ENCODE assay signal across 23 cellular contexts in the genomic region with DNA sequence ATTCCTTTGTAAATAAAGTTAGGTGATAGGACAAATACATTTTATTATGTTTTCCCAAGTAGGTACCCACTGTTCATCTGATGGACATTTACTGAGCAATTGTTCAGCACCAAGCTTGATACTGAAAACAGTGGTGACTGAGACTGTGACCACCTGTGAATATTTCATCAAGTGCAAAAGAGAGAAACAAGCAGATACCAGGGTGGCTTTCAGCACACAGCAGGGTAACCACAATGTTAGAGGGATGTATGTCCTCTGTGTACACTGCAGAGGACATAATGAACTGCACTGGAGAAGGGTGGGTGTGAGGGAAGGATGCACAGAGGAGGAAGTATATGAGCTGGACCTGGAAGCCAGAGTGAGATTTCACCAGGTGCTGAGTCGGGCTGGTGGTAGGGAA.
DNase-seq lines count a peak whose midpoint lies in the region; ATAC-seq, FAIRE-seq and TF ChIP-seq lines count a peak whose summit lies in the region.
"Had no signal": no experiment of that assay in that cellular context is flagged by ENCODE, and none has a peak within 500 bp of the region (broad histone marks: within the 10 kb centered on the region; RNA-seq: fewer than 3 reads in every experiment).

No MANE protein-coding gene starts in this region.

- no peak overlapping the region for H3K9ac ChIP-seq in astrocyte (ENCODE audit: low read length)
- no peak overlapping the region for H3K9ac ChIP-seq in Karpas-422 (ENCODE audit: low read length)

- H3K4me1 Mint-ChIP-seq in astrocyte (ENCODE audit: low read depth, unreplicated experiment): peaks cover 18% of the 10 kb centered on the region

- H3K9me3 ChIP-seq in astrocyte (ENCODE audit: insufficient read depth, low read depth, low read length) (no peaks in the 10 kb centered on the region), Karpas-422 (ENCODE audit: low read length) (no peaks in the 10 kb centered on the region)
- H3K9me3 ChIP-seq: A549, Caco-2 had no signal

- FAIRE-seq in astrocyte (lab: Jason Lieb, UNC): no peak
- FAIRE-seq: A549, D721Med, HTR-8/SVneo, K562 had no signal

- TF ChIP-seq CTCF in astrocyte (IDR thresholded peaks at IDR 0.05; ENCODE audit: insufficient read depth, low read depth, low read length): no peak

- H2AFZ ChIP-seq in astrocyte (ENCODE audit: low read depth, low read length) (no peak overlapping the region), Karpas-422 (ENCODE audit: low read length) (no peak overlapping the region)

- H3K4me3 ChIP-seq in astrocyte (ENCODE audit: insufficient read depth, low read depth, low read length) (no peak overlapping the region), Karpas-422 (ENCODE audit: low read length) (no peak overlapping the region)
- H3K4me3 ChIP-seq: A549, K562 had no signal

- ATAC-seq in GM18498 (IDR thresholded peaks at IDR 0.05; ENCODE audit: unreplicated experiment) (peak; percentile 67), GM19438 (IDR thresholded peaks at IDR 0.05; ENCODE audit: low read depth, unreplicated experiment) (peak; percentile 62), HG03097 (IDR thresholded peaks at IDR 0.05; ENCODE audit: low FRiP score, unreplicated experiment) (peak; percentile 60), HG02678 (IDR thresholded peaks at IDR 0.05; ENCODE audit: unreplicated experiment) (no peak)
- ATAC-seq: A549, HCT116 had no signal

- peaks cover 42% of the 10 kb centered on the region for H3K4me1 ChIP-seq in astrocyte (ENCODE audit: insufficient read depth, low read length)
- H3K4me1 ChIP-seq in Karpas-422 (ENCODE audit: low read length): peaks cover 5% of the 10 kb centered on the region
- H3K4me1 ChIP-seq: A549, Caco-2 had no signal

- H3K9me2 ChIP-seq in Karpas-422 (replicated peaks; ENCODE audit: insufficient read depth, low read length): no peaks in the 10 kb centered on the region

- DNase-seq in astrocyte (ENCODE audit: low read depth) (no peak), Karpas-422 (no peak), NCI-H1092 treated with DMSO at 0.1 percent for 48 hours (lab: John Stamatoyannopoulos, UW) (no peak), NCI-H524 (lab: John Stamatoyannopoulos, UW) (no peak)
- DNase-seq: AML-193; Caco-2; CD4-positive, alpha-beta T cell; DMS79; GDM1; GOT3; H7; HFFc6 had no signal

- peak overlapping the region; percentile 37 for H3K4me2 ChIP-seq in astrocyte (ENCODE audit: low read length)
- H3K4me2 ChIP-seq in Karpas-422 (ENCODE audit: low read depth, low read length, poor library complexity, severe bottlenecking): no peak overlapping the region
- H3K4me2 ChIP-seq: A549 had no signal

- no peaks in the 10 kb centered on the region for H4K20me1 ChIP-seq in astrocyte (ENCODE audit: insufficient read depth, low read length)
- no peaks in the 10 kb centered on the region for H4K20me1 ChIP-seq in Karpas-422 (ENCODE audit: insufficient read depth, low read depth, low read length)

- no peaks in the 10 kb centered on the region for H3K27me3 Mint-ChIP-seq in astrocyte (ENCODE audit: low read depth, unreplicated experiment)
- H3K27me3 Mint-ChIP-seq: CD4-positive, alpha-beta T cell had no signal

- no peaks in the 10 kb centered on the region for H3K36me3 ChIP-seq in astrocyte (ENCODE audit: insufficient read depth, low read length)
- H3K36me3 ChIP-seq in Karpas-422 (ENCODE audit: insufficient read depth, low read length): no peaks in the 10 kb centered on the region

- no peak overlapping the region for H3K4me3 Mint-ChIP-seq in astrocyte (ENCODE audit: unreplicated experiment)
- H3K4me3 Mint-ChIP-seq: CD4-positive, alpha-beta T cell; HFFc6 had no signal

- H3K27ac ChIP-seq in astrocyte (ENCODE audit: low read depth, low read length) (no peak overlapping the region), Karpas-422 (ENCODE audit: low read length) (no peak overlapping the region)
- H3K27ac ChIP-seq: 22Rv1, A549, C4-2B had no signal

- H3K36me3 Mint-ChIP-seq in astrocyte (ENCODE audit: low read depth, unreplicated experiment): no peaks in the 10 kb centered on the region

- H3K79me2 ChIP-seq in astrocyte (ENCODE audit: insufficient read depth, low read length) (no peaks in the 10 kb centered on the region), Karpas-422 (ENCODE audit: low read length) (no peaks in the 10 kb centered on the region)

- H3K27me3 ChIP-seq in astrocyte (ENCODE audit: insufficient read depth, low read length) (no peaks in the 10 kb centered on the region), Karpas-422 (ENCODE audit: low read length) (no peaks in the 10 kb centered on the region)

- no peak overlapping the region for H3K27ac Mint-ChIP-seq in astrocyte (ENCODE audit: unreplicated experiment)
- H3K27ac Mint-ChIP-seq: CD4-positive, alpha-beta T cell; HFFc6 had no signal

- no peaks in the 10 kb centered on the region for H3K9me3 Mint-ChIP-seq in astrocyte (ENCODE audit: unreplicated experiment)
